ENCODE assay signal across 19 cellular contexts in genomic region chr14:95045836-95046430, GRCh38.
DNase-seq lines count a peak whose midpoint lies in the region; ATAC-seq and TF ChIP-seq lines count a peak whose summit lies in the region.
"Had no signal": no experiment of that assay in that cellular context is flagged by ENCODE, and none has a peak within 500 bp of the region (broad histone marks: within the 10 kb centered on the region; RNA-seq: fewer than 3 reads in every experiment).

No MANE protein-coding gene starts in this region.

- H4K5ac ChIP-seq in H9 (ENCODE audit: insufficient read length, low read depth, low read length), result no peak overlapping the region

- CTCF ChIA-PET in WTC11 (lab: Charles Lee), result interaction anchor here (0.6 kb wide), 2 partner anchors 43 to 53 kb away, joined by 4 read pairs; no protein-coding TSS in a partner anchor

- H3K36me3 Mint-ChIP-seq in H9 (ENCODE audit: insufficient read depth in 1 of 3, low read depth in 3 of 3), result no peaks in the 10 kb centered on the region; a peak in 1 of 7 replicates
- H3K36me3 Mint-ChIP-seq in WTC11, result no peaks in the 10 kb centered on the region
- H3K36me3 Mint-ChIP-seq: CD14-positive monocyte had no signal

- no peak overlapping the region for H4K8ac ChIP-seq in H9 (replicated peaks; ENCODE audit: insufficient read length, low read depth, low read length)

- no peak overlapping the region for H3T11ph ChIP-seq in H9 (ENCODE audit: low read length)

- DNase-seq in H9, result peak; percentile 18
- peak; percentile 1 for DNase-seq in WTC11 (ENCODE audit: low spot score)
- DNase-seq in mesenteric fat pad (ENCODE audit: low spot score), result peak; percentile 72
- no peak for DNase-seq in NCI-H1417 (lab: John Stamatoyannopoulos, UW)
- DNase-seq in prostate gland (ENCODE audit: low spot score), result no peak
- DNase-seq in WERI-Rb-1, result no peak
- DNase-seq: Caco-2, DMS53, KG1, NCI-H1048, NCI-H1694, NCI-H345, PC-9, SHP77 had no signal

- no peak overlapping the region for H2BK12ac ChIP-seq in H9 (ENCODE audit: insufficient read length, low read depth, low read length)

- no peak overlapping the region for H3K23ac ChIP-seq in H9 (ENCODE audit: insufficient read length, low read depth, low read length)

- no peak for ATAC-seq in WTC11
- ATAC-seq in GM18517 (IDR thresholded peaks at IDR 0.05; ENCODE audit: unreplicated experiment), result no peak
- ATAC-seq: HCT116 had no signal

- H3K9me3 ChIP-seq in H9 (ENCODE audit: control insufficient read depth, low read depth, low read length) (no peaks in the 10 kb centered on the region), prostate gland (no peaks in the 10 kb centered on the region), WERI-Rb-1 (ENCODE audit: severe bottlenecking) (peaks cover 11% of the 10 kb centered on the region)
- H3K9me3 ChIP-seq: Caco-2 had no signal

- H2BK20ac ChIP-seq in H9 (ENCODE audit: low read depth, low read length, poor library complexity, severe bottlenecking), result no peak overlapping the region

- H3K4me3 Mint-ChIP-seq in H9, result no peak overlapping the region
- H3K4me3 Mint-ChIP-seq in WTC11, result no peak overlapping the region

- H3K27me3 ChIP-seq in H9 (ENCODE audit: insufficient read depth, low read length) (no peaks in the 10 kb centered on the region), rectal smooth muscle tissue (ENCODE audit: control insufficient read depth, insufficient read depth, low read length) (no peaks in the 10 kb centered on the region), prostate gland (replicated peaks; ENCODE audit: insufficient read depth) (no peaks in the 10 kb centered on the region), WERI-Rb-1 (ENCODE audit: insufficient read depth, low read depth, severe bottlenecking) (no peaks in the 10 kb centered on the region)

- H2BK5ac ChIP-seq in H9 (ENCODE audit: insufficient read length, low read length), result no peak overlapping the region

- H3K27ac Mint-ChIP-seq in H9 (no peak overlapping the region; a peak in 1 of 7 replicates), WTC11 (no peak overlapping the region)
- H3K27ac Mint-ChIP-seq: CD14-positive monocyte had no signal

- H3K27ac ChIP-seq in H9 (ENCODE audit: insufficient read length, low read depth, low read length) (no peak overlapping the region), rectal smooth muscle tissue (ENCODE audit: low read depth, low read length) (peak overlapping the region; percentile 46), prostate gland (peak overlapping the region in 1 of 2 donors; percentile 32), WERI-Rb-1 (no peak overlapping the region)
- H3K27ac ChIP-seq: HL-60, PC-9 had no signal

- no peaks in the 10 kb centered on the region for H3K23me2 ChIP-seq in H9 (ENCODE audit: insufficient read length, low read depth, low read length, poor library complexity, severe bottlenecking)

- intact Hi-C loops in prostate gland (cut with DNase I), result loop anchor here (5.0 kb wide), 1 partner anchor 74 kb away; no protein-coding TSS in a partner anchor

- no peak overlapping the region for H3K4me2 ChIP-seq in H9 (ENCODE audit: insufficient read depth, insufficient read length, low read length)
- H3K4me2 ChIP-seq: PC-9 had no signal

- H3K9ac ChIP-seq in H9 (ENCODE audit: extremely low read depth, insufficient read length, low read length) (no peak overlapping the region), rectal smooth muscle tissue (ENCODE audit: low read length) (no peak overlapping the region)

- no peak overlapping the region for H2BK120ac ChIP-seq in H9 (ENCODE audit: low read depth, low read length, poor library complexity, severe bottlenecking)

- H3K79me2 ChIP-seq in H9 (ENCODE audit: insufficient read depth, low read length), result no peaks in the 10 kb centered on the region

- H3K27me3 Mint-ChIP-seq in H9 (ENCODE audit: low read depth) (peaks cover 72% of the 10 kb centered on the region), WTC11 (ENCODE audit: low read depth) (peaks cover 12% of the 10 kb centered on the region)

- peaks cover 24 to 32% of the 10 kb centered on the region in 2 experiments for H3K4me1 Mint-ChIP-seq in H9
- peaks cover 19% of the 10 kb centered on the region for H3K4me1 Mint-ChIP-seq in WTC11
- H3K4me1 Mint-ChIP-seq: CD14-positive monocyte had no signal

- POLR2A ChIA-PET in WTC11 (lab: Charles Lee), result no interaction called here

- H3K4me1 ChIP-seq in H9 (ENCODE audit: insufficient read depth, low read length), result no peaks in the 10 kb centered on the region
- H3K4me1 ChIP-seq in rectal smooth muscle tissue (ENCODE audit: control insufficient read depth, insufficient read depth, low read length), result peaks cover 5% of the 10 kb centered on the region
- H3K4me1 ChIP-seq in prostate gland (replicated peaks), result peaks cover 2% of the 10 kb centered on the region
- H3K4me1 ChIP-seq: Caco-2 had no signal

- H2AK5ac ChIP-seq in H9 (ENCODE audit: insufficient read length, low read length), result no peak overlapping the region

- TF ChIP-seq CTCF in H9 (conservative IDR thresholded peaks at IDR 0.05), result no peak
- TF ChIP-seq CTCF in WTC11 (IDR thresholded peaks at IDR 0.05), result no peak
- TF ChIP-seq CTCF in prostate gland (IDR thresholded peaks at IDR 0.05), result no peak
- no peak for TF ChIP-seq CTCF in WERI-Rb-1 (IDR thresholded peaks at IDR 0.05; ENCODE audit: low read depth, low read length)

- no peak overlapping the region for H2BK15ac ChIP-seq in H9 (ENCODE audit: low read depth, low read length)

- TF ChIP-seq POLR2A in prostate gland (IDR thresholded peaks at IDR 0.05), result no peak

- H3K36me3 ChIP-seq in rectal smooth muscle tissue (ENCODE audit: control insufficient read depth, insufficient read depth, low read length), result no peaks in the 10 kb centered on the region
- H3K36me3 ChIP-seq in prostate gland, result no peaks in the 10 kb centered on the region
- no peaks in the 10 kb centered on the region for H3K36me3 ChIP-seq in WERI-Rb-1

- H3K9me3 Mint-ChIP-seq in H9 (no peaks in the 10 kb centered on the region; a peak in 2 of 5 replicates), WTC11 (no peaks in the 10 kb centered on the region)

- H3K4me3 ChIP-seq in rectal smooth muscle tissue (ENCODE audit: low read length), result no peak overlapping the region
- H3K4me3 ChIP-seq in prostate gland, result no peak overlapping the region
- no peak overlapping the region for H3K4me3 ChIP-seq in WERI-Rb-1 (ENCODE audit: low read depth, low read length)
- H3K4me3 ChIP-seq: PC-9 had no signal

- H4K20me1 ChIP-seq in H9 (ENCODE audit: control insufficient read depth, insufficient read depth, insufficient read length), result no peaks in the 10 kb centered on the region

- no peak overlapping the region for H3K14ac ChIP-seq in H9 (ENCODE audit: insufficient read depth, low read length)

- H4K91ac ChIP-seq in H9 (ENCODE audit: insufficient read length, low read depth, low read length), result no peak overlapping the region

- no peak overlapping the region for H3K18ac ChIP-seq in H9 (ENCODE audit: insufficient read length, low read depth, low read length)

- no CpG with 5 or more reads among the region's 15 CpGs for WGBS in H9 (ENCODE audit: extremely low coverage, insufficient read length, low lambda C conversion rate)
- WGBS in prostate gland, result 92% methylated on average over 15 of the region's 15 CpGs

- no peak overlapping the region for H2AFZ ChIP-seq in H9 (ENCODE audit: low read length)
- H2AFZ ChIP-seq: PC-9 had no signal

- no peak overlapping the region for H3K56ac ChIP-seq in H9 (ENCODE audit: insufficient read length, low read depth, low read length)

- no peak overlapping the region for H3K4ac ChIP-seq in H9 (ENCODE audit: low read depth, low read length)

- H3K79me1 ChIP-seq in H9 (ENCODE audit: insufficient read depth, low read depth, low read length, poor library complexity, severe bottlenecking), result no peaks in the 10 kb centered on the region

TF ChIP-seq in WTC11, 78 proteins besides CTCF, POLR2A, EP300 and RAD21:
- TF ChIP-seq ZNF416 (CRISPR knock-in tag; IDR thresholded peaks at IDR 0.05), result no peak
- no peak for TF ChIP-seq ZMAT4 (CRISPR knock-in tag; IDR thresholded peaks at IDR 0.05)

Comparison
In these comparisons a context has a peak if more than half of its experiments do, and no peak if none do; other contexts are left out.
1. DNase-seq: peak in H9 (single experiment), WTC11 (single experiment) and mesenteric fat pad (single experiment); none in NCI-H1417 (0 of 3), prostate gland (single experiment) and WERI-Rb-1 (single experiment).